In the genomic region with DNA sequence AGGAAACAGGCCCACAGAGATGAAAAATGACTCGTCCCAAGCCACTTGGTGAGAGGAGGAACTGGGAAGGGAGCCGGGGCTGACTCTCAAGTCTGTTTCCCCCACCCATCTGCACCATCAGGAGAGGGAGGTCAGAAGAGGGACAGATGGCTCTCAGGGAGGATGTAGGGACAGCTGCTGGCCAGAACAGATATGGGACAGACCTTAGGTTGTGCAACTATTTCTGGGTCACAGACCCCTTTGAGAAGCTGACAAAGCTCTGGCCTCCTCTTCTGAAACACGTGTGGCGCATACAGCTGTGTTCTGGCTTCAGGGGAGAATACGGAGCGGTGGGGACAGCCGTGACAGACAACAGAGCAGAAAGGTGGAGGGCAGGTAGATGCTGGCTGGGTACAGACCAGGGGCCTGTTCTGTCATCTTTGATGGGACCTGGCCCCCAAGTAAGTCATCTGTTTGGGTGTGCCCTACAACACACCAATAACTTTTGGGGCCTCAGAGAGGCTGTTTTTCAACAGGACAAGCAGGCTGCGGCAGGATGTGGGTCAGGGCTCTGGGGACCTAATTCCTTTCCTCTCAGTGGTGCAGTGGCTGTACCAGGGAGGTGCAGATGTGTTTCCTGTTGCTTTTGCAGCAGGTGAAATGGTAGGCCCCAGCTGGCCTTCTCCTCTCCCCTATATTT, we compare ENCODE assay signal across 1 cellular context.
TF ChIP-seq lines count a peak whose summit lies in the region.

No MANE protein-coding gene starts in this region.

TF ChIP-seq in K562, 482 proteins besides CTCF, POLR2A, EP300 and RAD21 (continued from another document and continues in another):
- TF ChIP-seq JUN (IDR thresholded peaks at IDR 0.05; ENCODE audit: borderline replicate concordance, low read depth, low read length) = peak; percentile 31; the same call in 1 of the 2 replicates
- peak; percentile 58; the same call in 1 of the 2 replicates for TF ChIP-seq JUN (CRISPR knock-in tag; IDR thresholded peaks at IDR 0.05; ENCODE audit: borderline replicate concordance)
- no peak for TF ChIP-seq SETDB1 (IDR thresholded peaks at IDR 0.05; ENCODE audit: low read length)
- TF ChIP-seq, protein P1, sequence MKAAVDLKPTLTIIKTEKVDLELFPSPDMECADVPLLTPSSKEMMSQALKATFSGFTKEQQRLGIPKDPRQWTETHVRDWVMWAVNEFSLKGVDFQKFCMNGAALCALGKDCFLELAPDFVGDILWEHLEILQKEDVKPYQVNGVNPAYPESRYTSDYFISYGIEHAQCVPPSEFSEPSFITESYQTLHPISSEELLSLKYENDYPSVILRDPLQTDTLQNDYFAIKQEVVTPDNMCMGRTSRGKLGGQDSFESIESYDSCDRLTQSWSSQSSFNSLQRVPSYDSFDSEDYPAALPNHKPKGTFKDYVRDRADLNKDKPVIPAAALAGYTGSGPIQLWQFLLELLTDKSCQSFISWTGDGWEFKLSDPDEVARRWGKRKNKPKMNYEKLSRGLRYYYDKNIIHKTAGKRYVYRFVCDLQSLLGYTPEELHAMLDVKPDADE (conservative IDR thresholded peaks at IDR 0.05; ENCODE audit: control insufficient read depth, low read depth, low read length) = peak; percentile 94
- TF ChIP-seq SPI1 (IDR thresholded peaks at IDR 0.05; ENCODE audit: borderline replicate concordance, low read depth, low read length) = peak; percentile 84
- no peak for TF ChIP-seq ESRRA (IDR thresholded peaks at IDR 0.05; ENCODE audit: borderline replicate concordance, low read depth)
- TF ChIP-seq DMBX1 (CRISPR knock-in tag; IDR thresholded peaks at IDR 0.05; ENCODE audit: borderline replicate concordance) = peak; percentile 94
- TF ChIP-seq ETV6 (IDR thresholded peaks at IDR 0.05; ENCODE audit: borderline replicate concordance in 1 of 2, low read depth in 2 of 2, low read length in 1 of 2) = 0 out of 4 replicates have a peak, but pooled peaks of 1 of the 2 experiments have one; percentile 52
- TF ChIP-seq ETV6 (CRISPR knock-in tag; IDR thresholded peaks at IDR 0.05; ENCODE audit: borderline replicate concordance) = no peak
- peak; percentile 73 for TF ChIP-seq SP1 (CRISPR knock-in tag; IDR thresholded peaks at IDR 0.05)
- TF ChIP-seq, protein P2, sequence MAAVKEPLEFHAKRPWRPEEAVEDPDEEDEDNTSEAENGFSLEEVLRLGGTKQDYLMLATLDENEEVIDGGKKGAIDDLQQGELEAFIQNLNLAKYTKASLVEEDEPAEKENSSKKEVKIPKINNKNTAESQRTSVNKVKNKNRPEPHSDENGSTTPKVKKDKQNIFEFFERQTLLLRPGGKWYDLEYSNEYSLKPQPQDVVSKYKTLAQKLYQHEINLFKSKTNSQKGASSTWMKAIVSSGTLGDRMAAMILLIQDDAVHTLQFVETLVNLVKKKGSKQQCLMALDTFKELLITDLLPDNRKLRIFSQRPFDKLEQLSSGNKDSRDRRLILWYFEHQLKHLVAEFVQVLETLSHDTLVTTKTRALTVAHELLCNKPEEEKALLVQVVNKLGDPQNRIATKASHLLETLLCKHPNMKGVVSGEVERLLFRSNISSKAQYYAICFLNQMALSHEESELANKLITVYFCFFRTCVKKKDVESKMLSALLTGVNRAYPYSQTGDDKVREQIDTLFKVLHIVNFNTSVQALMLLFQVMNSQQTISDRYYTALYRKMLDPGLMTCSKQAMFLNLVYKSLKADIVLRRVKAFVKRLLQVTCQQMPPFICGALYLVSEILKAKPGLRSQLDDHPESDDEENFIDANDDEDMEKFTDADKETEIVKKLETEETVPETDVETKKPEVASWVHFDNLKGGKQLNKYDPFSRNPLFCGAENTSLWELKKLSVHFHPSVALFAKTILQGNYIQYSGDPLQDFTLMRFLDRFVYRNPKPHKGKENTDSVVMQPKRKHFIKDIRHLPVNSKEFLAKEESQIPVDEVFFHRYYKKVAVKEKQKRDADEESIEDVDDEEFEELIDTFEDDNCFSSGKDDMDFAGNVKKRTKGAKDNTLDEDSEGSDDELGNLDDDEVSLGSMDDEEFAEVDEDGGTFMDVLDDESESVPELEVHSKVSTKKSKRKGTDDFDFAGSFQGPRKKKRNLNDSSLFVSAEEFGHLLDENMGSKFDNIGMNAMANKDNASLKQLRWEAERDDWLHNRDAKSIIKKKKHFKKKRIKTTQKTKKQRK (IDR thresholded peaks at IDR 0.05; ENCODE audit: borderline replicate concordance, low read depth, low read length) = no peak
- TF ChIP-seq ZFP36 (IDR thresholded peaks at IDR 0.05; ENCODE audit: low read depth, low read length, partially characterized antibody) = no peak
- peak; percentile 71; the same call in 1 of the 2 replicates for TF ChIP-seq EP400 (IDR thresholded peaks at IDR 0.05)
- no peak for TF ChIP-seq NR3C1 (CRISPR knock-in tag; IDR thresholded peaks at IDR 0.05)
- TF ChIP-seq MBD2 (IDR thresholded peaks at IDR 0.05; ENCODE audit: borderline replicate concordance, low read depth) = peak; percentile 67; the same call in 1 of the 2 replicates
- peak; percentile 99 for TF ChIP-seq CEBPB (tag; IDR thresholded peaks at IDR 0.05)
- TF ChIP-seq HDAC6 (IDR thresholded peaks at IDR 0.05; ENCODE audit: low read depth, low read length) = no peak
- peak; percentile 88 for TF ChIP-seq CTBP1 (IDR thresholded peaks at IDR 0.05; ENCODE audit: borderline replicate concordance)
- no peak for TF ChIP-seq GABPB2 (CRISPR knock-in tag; conservative IDR thresholded peaks at IDR 0.05)
- peak; percentile 68; the same call in 1 of the 2 replicates for TF ChIP-seq TCF7 (IDR thresholded peaks at IDR 0.05; ENCODE audit: borderline replicate concordance)
- no peak for TF ChIP-seq PCBP2 (IDR thresholded peaks at IDR 0.05; ENCODE audit: low read depth, low read length, poor library complexity, severe bottlenecking)
- TF ChIP-seq GABPA (tag; conservative IDR thresholded peaks at IDR 0.05; ENCODE audit: low read depth) = 0 out of 2 replicates have a peak, but pooled peaks have one; percentile 37
- peak; percentile 76 for TF ChIP-seq CREM (IDR thresholded peaks at IDR 0.05; ENCODE audit: low read depth)
- no peak for TF ChIP-seq CREBBP (IDR thresholded peaks at IDR 0.05; ENCODE audit: low read depth, low read length)
- no peak for TF ChIP-seq RBM15 (IDR thresholded peaks at IDR 0.05; ENCODE audit: insufficient read depth, low read length)
- TF ChIP-seq, protein P3, sequence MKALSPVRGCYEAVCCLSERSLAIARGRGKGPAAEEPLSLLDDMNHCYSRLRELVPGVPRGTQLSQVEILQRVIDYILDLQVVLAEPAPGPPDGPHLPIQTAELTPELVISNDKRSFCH (CRISPR knock-in tag; IDR thresholded peaks at IDR 0.05) = no peak
- TF ChIP-seq, protein P3 (tag; IDR thresholded peaks at IDR 0.05) = peak; percentile 90
- no peak for TF ChIP-seq MED1 (CRISPR knock-in tag; IDR thresholded peaks at IDR 0.05; ENCODE audit: borderline replicate concordance)
- TF ChIP-seq, protein P4, sequence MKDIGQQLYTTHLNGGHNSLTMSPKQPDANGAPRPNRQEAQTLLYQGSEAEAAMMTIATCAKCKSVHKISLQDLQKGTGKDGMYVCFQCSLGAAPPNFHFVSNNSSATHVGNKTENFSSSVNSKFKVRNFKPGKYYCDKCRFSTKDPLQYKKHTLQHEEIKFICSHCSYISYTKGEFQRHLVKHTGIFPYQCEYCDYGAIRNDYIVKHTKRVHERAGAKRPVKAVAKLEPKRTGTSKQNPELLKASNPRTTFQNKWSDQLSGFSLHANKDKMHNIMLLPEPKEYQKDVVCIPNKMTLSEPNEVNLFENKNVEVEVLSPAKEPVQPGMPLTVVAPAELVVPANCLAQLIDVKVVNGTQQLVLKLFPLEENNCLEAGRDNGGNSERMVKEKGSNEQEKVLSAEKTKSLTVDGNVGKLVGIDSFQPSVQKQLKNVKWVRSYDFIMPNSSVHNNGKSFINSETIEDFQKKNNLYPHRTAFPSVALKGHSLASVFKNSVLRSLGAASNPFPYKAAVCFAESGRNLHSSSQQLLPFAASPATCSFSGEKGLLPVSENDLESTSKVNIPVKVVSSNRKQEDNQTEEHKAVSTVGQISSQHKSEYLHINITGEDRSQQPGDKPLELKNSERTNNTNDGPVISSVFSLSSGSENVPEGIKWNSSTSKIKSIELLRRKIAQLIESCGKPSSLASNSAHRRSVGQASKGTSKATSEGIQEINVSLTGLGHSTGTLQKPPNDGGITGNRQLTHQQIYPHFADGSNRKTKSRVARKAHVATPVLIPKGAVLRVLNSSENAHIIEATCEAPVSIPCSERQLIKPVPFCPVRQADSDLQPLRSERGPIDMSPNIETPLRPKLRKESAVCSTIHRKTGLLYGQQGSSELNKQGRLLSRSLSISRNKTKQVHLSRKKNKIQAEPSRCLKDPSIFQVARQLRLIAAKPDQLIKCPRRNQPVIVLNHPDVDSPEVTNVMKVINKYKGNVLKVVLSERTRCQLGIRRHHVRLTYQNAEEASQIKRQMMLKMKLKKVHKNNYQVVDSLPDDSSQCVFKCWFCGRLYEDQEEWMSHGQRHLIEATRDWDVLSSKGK (CRISPR knock-in tag; IDR thresholded peaks at IDR 0.05) = no peak
- no peak for TF ChIP-seq ZNF212 (CRISPR knock-in tag; IDR thresholded peaks at IDR 0.05)
- peak; percentile 86; the same call in 1 of the 2 replicates for TF ChIP-seq HDAC2 (IDR thresholded peaks at IDR 0.05)
- TF ChIP-seq ZNF507 (tag; conservative IDR thresholded peaks at IDR 0.05) = no peak
- peak; percentile 86; the same call in 1 of the 2 replicates for TF ChIP-seq RNF2 (IDR thresholded peaks at IDR 0.05)
- TF ChIP-seq, protein P5, sequence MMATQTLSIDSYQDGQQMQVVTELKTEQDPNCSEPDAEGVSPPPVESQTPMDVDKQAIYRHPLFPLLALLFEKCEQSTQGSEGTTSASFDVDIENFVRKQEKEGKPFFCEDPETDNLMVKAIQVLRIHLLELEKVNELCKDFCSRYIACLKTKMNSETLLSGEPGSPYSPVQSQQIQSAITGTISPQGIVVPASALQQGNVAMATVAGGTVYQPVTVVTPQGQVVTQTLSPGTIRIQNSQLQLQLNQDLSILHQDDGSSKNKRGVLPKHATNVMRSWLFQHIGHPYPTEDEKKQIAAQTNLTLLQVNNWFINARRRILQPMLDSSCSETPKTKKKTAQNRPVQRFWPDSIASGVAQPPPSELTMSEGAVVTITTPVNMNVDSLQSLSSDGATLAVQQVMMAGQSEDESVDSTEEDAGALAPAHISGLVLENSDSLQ (IDR thresholded peaks at IDR 0.05) = peak; percentile 71
- no peak for TF ChIP-seq CAMTA2 (CRISPR knock-in tag; conservative IDR thresholded peaks at IDR 0.05)
- no peak for TF ChIP-seq CSDE1 (IDR thresholded peaks at IDR 0.05)
- TF ChIP-seq, protein P6, sequence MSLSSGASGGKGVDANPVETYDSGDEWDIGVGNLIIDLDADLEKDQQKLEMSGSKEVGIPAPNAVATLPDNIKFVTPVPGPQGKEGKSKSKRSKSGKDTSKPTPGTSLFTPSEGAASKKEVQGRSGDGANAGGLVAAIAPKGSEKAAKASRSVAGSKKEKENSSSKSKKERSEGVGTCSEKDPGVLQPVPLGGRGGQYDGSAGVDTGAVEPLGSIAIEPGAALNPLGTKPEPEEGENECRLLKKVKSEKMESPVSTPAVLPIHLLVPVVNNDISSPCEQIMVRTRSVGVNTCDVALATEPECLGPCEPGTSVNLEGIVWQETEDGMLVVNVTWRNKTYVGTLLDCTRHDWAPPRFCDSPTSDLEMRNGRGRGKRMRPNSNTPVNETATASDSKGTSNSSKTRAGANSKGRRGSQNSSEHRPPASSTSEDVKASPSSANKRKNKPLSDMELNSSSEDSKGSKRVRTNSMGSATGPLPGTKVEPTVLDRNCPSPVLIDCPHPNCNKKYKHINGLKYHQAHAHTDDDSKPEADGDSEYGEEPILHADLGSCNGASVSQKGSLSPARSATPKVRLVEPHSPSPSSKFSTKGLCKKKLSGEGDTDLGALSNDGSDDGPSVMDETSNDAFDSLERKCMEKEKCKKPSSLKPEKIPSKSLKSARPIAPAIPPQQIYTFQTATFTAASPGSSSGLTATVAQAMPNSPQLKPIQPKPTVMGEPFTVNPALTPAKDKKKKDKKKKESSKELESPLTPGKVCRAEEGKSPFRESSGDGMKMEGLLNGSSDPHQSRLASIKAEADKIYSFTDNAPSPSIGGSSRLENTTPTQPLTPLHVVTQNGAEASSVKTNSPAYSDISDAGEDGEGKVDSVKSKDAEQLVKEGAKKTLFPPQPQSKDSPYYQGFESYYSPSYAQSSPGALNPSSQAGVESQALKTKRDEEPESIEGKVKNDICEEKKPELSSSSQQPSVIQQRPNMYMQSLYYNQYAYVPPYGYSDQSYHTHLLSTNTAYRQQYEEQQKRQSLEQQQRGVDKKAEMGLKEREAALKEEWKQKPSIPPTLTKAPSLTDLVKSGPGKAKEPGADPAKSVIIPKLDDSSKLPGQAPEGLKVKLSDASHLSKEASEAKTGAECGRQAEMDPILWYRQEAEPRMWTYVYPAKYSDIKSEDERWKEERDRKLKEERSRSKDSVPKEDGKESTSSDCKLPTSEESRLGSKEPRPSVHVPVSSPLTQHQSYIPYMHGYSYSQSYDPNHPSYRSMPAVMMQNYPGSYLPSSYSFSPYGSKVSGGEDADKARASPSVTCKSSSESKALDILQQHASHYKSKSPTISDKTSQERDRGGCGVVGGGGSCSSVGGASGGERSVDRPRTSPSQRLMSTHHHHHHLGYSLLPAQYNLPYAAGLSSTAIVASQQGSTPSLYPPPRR (CRISPR knock-in tag; IDR thresholded peaks at IDR 0.05; ENCODE audit: borderline replicate concordance) = peak; percentile 79
- no peak for TF ChIP-seq ZNF133 (CRISPR knock-in tag; IDR thresholded peaks at IDR 0.05)
- no peak for TF ChIP-seq YBX1 (IDR thresholded peaks at IDR 0.05)
- TF ChIP-seq, protein P7, sequence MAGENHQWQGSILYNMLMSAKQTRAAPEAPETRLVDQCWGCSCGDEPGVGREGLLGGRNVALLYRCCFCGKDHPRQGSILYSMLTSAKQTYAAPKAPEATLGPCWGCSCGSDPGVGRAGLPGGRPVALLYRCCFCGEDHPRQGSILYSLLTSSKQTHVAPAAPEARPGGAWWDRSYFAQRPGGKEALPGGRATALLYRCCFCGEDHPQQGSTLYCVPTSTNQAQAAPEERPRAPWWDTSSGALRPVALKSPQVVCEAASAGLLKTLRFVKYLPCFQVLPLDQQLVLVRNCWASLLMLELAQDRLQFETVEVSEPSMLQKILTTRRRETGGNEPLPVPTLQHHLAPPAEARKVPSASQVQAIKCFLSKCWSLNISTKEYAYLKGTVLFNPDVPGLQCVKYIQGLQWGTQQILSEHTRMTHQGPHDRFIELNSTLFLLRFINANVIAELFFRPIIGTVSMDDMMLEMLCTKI (IDR thresholded peaks at IDR 0.05; ENCODE audit: partially characterized antibody) = no peak
- no peak for TF ChIP-seq MCM3 (IDR thresholded peaks at IDR 0.05)
- no peak for TF ChIP-seq SUPT5H (IDR thresholded peaks at IDR 0.05)
- peak; percentile 68; the same call in 1 of the 2 replicates for TF ChIP-seq HLTF (IDR thresholded peaks at IDR 0.05)
- no peak for TF ChIP-seq KDM4B (IDR thresholded peaks at IDR 0.05; ENCODE audit: borderline replicate concordance in 2 of 2, low read depth in 1 of 2)
- no peak for TF ChIP-seq HMG20B (CRISPR knock-in tag; IDR thresholded peaks at IDR 0.05)
- peak; percentile 33; the same call in 1 of the 2 replicates for TF ChIP-seq ERF (CRISPR knock-in tag; IDR thresholded peaks at IDR 0.05)
- TF ChIP-seq TCFL5 (CRISPR knock-in tag; conservative IDR thresholded peaks at IDR 0.05) = no peak
